ENCODE assay signal across 16 cellular contexts in the genomic region with DNA sequence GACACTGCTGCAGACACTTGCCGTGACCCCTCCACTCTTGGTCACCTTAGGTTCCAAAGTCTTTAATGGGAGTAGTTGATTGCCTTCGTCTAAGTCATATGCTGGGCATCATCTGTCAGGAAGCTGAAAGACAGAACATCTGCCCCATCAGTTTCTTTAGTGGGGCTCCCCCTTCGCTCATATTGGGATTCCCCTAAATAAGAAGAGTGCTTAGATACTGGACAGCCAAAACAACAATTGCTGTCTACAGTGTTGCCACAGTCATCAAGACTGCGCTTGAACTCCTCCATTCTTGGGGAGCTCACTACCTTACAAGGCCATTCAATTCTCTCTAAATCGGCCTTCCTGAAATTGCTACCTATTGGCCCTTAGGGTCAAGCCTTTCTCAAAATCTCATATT. TPM values are rescaled to one million over a fixed set of nuclear protein-coding genes. Genes with fewer than 3 reads are reported as not detected.
DNase-seq lines count a peak whose midpoint lies in the region; ATAC-seq and TF ChIP-seq lines count a peak whose summit lies in the region.
"Had no signal": no experiment of that assay in that cellular context is flagged by ENCODE, and none has a peak within 500 bp of the region (broad histone marks: within the 10 kb centered on the region; RNA-seq: fewer than 3 reads in every experiment).

No MANE protein-coding gene starts in this region.

- peak; percentile 52 for DNase-seq in GM13977 (ENCODE audit: low spot score)
- DNase-seq in naive B cell: peak; percentile 74
- no peak for DNase-seq in ecto neural progenitor cell (ENCODE audit: low spot score)
- no peak for DNase-seq in mesothelial cell of epicardium (ENCODE audit: low spot score in 2 of 2, unreplicated experiment in 2 of 2)
- DNase-seq in stimulated activated CD4-positive, alpha-beta T cell treated with anti-CD3 and anti-CD28 coated beads, Interleukin-15, amount 100 ng/mL, for 24 hours: no peak
- DNase-seq in left cardiac atrium: no peak
- DNase-seq: CD4-positive, alpha-beta T cell; H7; left ventricle myocardium superior; NCI-H1930; NCI-H82; SHP77 treated with DMSO at 0.1 percent for 48 hours had no signal

- peaks cover 0 to 4% (median 0%) of the 10 kb centered on the region in 7 donors for H3K9me3 Mint-ChIP-seq in naive B cell
- H3K9me3 Mint-ChIP-seq in mesothelial cell of epicardium: no peaks in the 10 kb centered on the region
- H3K9me3 Mint-ChIP-seq: CD4-positive, alpha-beta T cell; neural progenitor cell had no signal

- peak; percentile 52 for ATAC-seq in GM21515 (IDR thresholded peaks at IDR 0.05; ENCODE audit: unreplicated experiment)
- ATAC-seq in HG03432 (IDR thresholded peaks at IDR 0.05; ENCODE audit: unreplicated experiment): peak; percentile 37
- peak; percentile 66 to 67 for ATAC-seq in naive B cell (ENCODE audit: low read depth in 2 of 2)
- no peak for ATAC-seq in left cardiac atrium

- H3K4me1 Mint-ChIP-seq in naive B cell (peaks cover 47 to 83% (median 79%) of the 10 kb centered on the region in 3 donors), mesothelial cell of epicardium (no peaks in the 10 kb centered on the region)

- in situ Hi-C loops in GM13977 (cut with MboI; ENCODE audit: low pct_unique_long_range_greater_than_20kb, low sequenced_read_pairs, unreplicated experiment): no loop called here

- peak overlapping the region; percentile 93 to 99 (median 98) for H3K27ac Mint-ChIP-seq in naive B cell
- no peak overlapping the region for H3K27ac Mint-ChIP-seq in mesothelial cell of epicardium
- H3K27ac Mint-ChIP-seq: activated naive CD8-positive, alpha-beta T cell; CD4-positive, alpha-beta T cell; neural progenitor cell had no signal

- H3K36me3 Mint-ChIP-seq in naive B cell: no peaks in the 10 kb centered on the region
- H3K36me3 Mint-ChIP-seq in mesothelial cell of epicardium: no peaks in the 10 kb centered on the region
- H3K36me3 Mint-ChIP-seq: activated naive CD8-positive, alpha-beta T cell; neural progenitor cell had no signal

- H3K4me3 Mint-ChIP-seq in naive B cell (peak overlapping the region; percentile 11 to 84 (median 56)), mesothelial cell of epicardium (no peak overlapping the region)
- H3K4me3 Mint-ChIP-seq: activated naive CD8-positive, alpha-beta T cell; CD4-positive, alpha-beta T cell; neural progenitor cell had no signal

- H3K27me3 Mint-ChIP-seq in naive B cell (no peaks in the 10 kb centered on the region), mesothelial cell of epicardium (ENCODE audit: low read depth) (peaks cover 3% of the 10 kb centered on the region)
- H3K27me3 Mint-ChIP-seq: activated naive CD8-positive, alpha-beta T cell; CD4-positive, alpha-beta T cell had no signal

- intact Hi-C loops in left cardiac atrium (cut with DNase I): no loop called here

- no peak for TF ChIP-seq CTCF in GM13977 (IDR thresholded peaks at IDR 0.05; ENCODE audit: extremely low read depth, insufficient read depth, missing control alignments)
- no peak for TF ChIP-seq CTCF in mesothelial cell of epicardium (IDR thresholded peaks at IDR 0.05; ENCODE audit: unreplicated experiment)

RNA-seq across cellular contexts. Expression of a gene that starts 58.5 kb away (rescaled TPM):
- 1 to 10 TPM; 2.2 to 5.5 (median 3.9) TPM for polyA plus RNA-seq in naive B cell (ENCODE audit: low read depth in 6 of 6)
- total RNA-seq in mesothelial cell of epicardium: 6.6 to 7.1 TPM (median 6.8 TPM) in 3 replicates
- total RNA-seq in left cardiac atrium: 1 to 10 TPM; 4.7 to 4.9 TPM

Comparison
In these comparisons a context has a peak if more than half of its experiments do, and no peak if none do; other contexts are left out.
1. DNase-seq: peak in GM13977 (single experiment) and naive B cell (single experiment); none in ecto neural progenitor cell (single experiment), mesothelial cell of epicardium (0 of 2), stimulated activated CD4-positive, alpha-beta T cell treated with anti-CD3 and anti-CD28 coated beads, Interleukin-15, amount 100 ng/mL, for 24 hours (single experiment) and left cardiac atrium (single experiment).
2. ATAC-seq: peak in GM21515 (single experiment), HG03432 (single experiment) and naive B cell (2 of 2); none in left cardiac atrium (0 of 2).